15 cellular contexts compared by ENCODE assay signal in the genomic region with DNA sequence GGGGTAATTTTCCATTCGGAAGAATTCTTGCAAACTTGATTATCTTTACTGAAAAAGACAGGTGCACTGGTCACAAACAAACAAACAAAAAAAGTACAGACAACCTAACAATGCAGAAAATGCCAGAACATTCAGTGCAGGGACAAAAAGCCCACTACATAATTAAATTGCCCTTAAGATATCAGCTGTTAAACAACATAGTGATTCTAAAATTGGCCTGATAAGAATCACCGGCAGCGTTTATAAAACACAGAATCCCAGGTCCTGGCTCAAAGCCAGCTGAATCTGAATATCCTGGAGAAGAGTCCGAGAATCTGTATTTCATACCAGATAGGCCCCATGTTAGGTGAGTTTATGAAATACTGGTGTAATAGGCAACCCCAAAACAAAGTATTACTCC. TPM values are rescaled to one million over a fixed set of nuclear protein-coding genes. Genes with fewer than 3 reads are reported as not detected.
DNase-seq lines count a peak whose midpoint lies in the region; ATAC-seq and TF ChIP-seq lines count a peak whose summit lies in the region.
"Had no signal": no experiment of that assay in that cellular context is flagged by ENCODE, and none has a peak within 500 bp of the region (broad histone marks: within the 10 kb centered on the region; RNA-seq: fewer than 3 reads in every experiment).

No MANE protein-coding gene starts in this region.

- no peak for TF ChIP-seq POLR2A in body of pancreas (IDR thresholded peaks at IDR 0.05)

- peak overlapping the region in 3 of 4 donors; percentile 9 to 79 (median 36) for H3K27ac ChIP-seq in body of pancreas
- no peak overlapping the region for H3K27ac ChIP-seq in lower lobe of right lung
- H3K27ac ChIP-seq in thoracic aorta, result peak overlapping the region in 1 of 2 donors; percentile 7
- H3K27ac ChIP-seq: 22Rv1 had no signal

- H3K9me3 ChIP-seq in body of pancreas, result no peaks in the 10 kb centered on the region
- no peaks in the 10 kb centered on the region for H3K9me3 ChIP-seq in lower lobe of right lung
- no peaks in the 10 kb centered on the region for H3K9me3 ChIP-seq in thoracic aorta
- H3K9me3 ChIP-seq: spleen had no signal

- WGBS in body of pancreas, 2 donors, result 15 to 25% methylated on average over 4 of the region's 4 CpGs

- intact Hi-C loops in body of pancreas (cut with DNase I) (loop anchor here (10.0 kb wide), 2 partner anchors 49 to 169 kb away; no protein-coding TSS in a partner anchor), lower lobe of right lung (cut with DNase I) (loop anchor here (10.0 kb wide), 1 partner anchor 59 kb away; no protein-coding TSS in a partner anchor)

- DNase-seq in DMS 273 (lab: John Stamatoyannopoulos, UW; ENCODE audit: unreplicated experiment) (peak; percentile 46), DMS 273 treated with DMSO at 0.1 percent for 48 hours (lab: John Stamatoyannopoulos, UW) (no peak), body of pancreas (peak in 2 of 4 donors; percentile 30 to 40), lower lobe of right lung (no peak), thoracic aorta (ENCODE audit: low spot score) (no peak), KG1 (lab: John Stamatoyannopoulos, UW) (no peak)
- DNase-seq: activated naive CD8-positive, alpha-beta T cell treated with anti-CD3 and anti-CD28 coated beads for 36 hours; DND-41; effector CD4-positive, alpha-beta T cell; hippocampal formation; spleen; T-helper 17 cell had no signal

- TF ChIP-seq CTCF in body of pancreas (IDR thresholded peaks at IDR 0.05) (no peak), lower lobe of right lung (IDR thresholded peaks at IDR 0.05) (no peak), thoracic aorta (IDR thresholded peaks at IDR 0.05) (no peak)

- H3K4me1 ChIP-seq in body of pancreas, result peaks cover 86% of the 10 kb centered on the region
- H3K4me1 ChIP-seq in lower lobe of right lung, result peaks cover 64% of the 10 kb centered on the region
- peaks cover 20 to 56% of the 10 kb centered on the region in 2 donors for H3K4me1 ChIP-seq in thoracic aorta (ENCODE audit: control insufficient read depth in 1 of 2, low read depth in 2 of 2)

- H3K4me3 ChIP-seq in body of pancreas, result no peak overlapping the region
- peak overlapping the region; percentile 89 for H3K4me3 ChIP-seq in lower lobe of right lung
- H3K4me3 ChIP-seq in thoracic aorta, result peak overlapping the region; percentile 53

- ATAC-seq in body of pancreas (no peak), lower lobe of right lung (no peak), thoracic aorta (ENCODE audit: insufficient number of reproducible peaks, low FRiP score, low read depth) (no peak), GM21423 (IDR thresholded peaks at IDR 0.05; ENCODE audit: unreplicated experiment) (no peak), GM21360 (IDR thresholded peaks at IDR 0.05; ENCODE audit: unreplicated experiment) (no peak)
- ATAC-seq: T-helper 17 cell had no signal

- H3K36me3 ChIP-seq in body of pancreas (replicated peaks in 1 of 2; ENCODE audit: insufficient read depth in 1 of 2, low read depth in 2 of 2) (no peaks in the 10 kb centered on the region), lower lobe of right lung (no peaks in the 10 kb centered on the region), thoracic aorta (no peaks in the 10 kb centered on the region)
- H3K36me3 ChIP-seq: spleen had no signal

- H3K27me3 ChIP-seq in body of pancreas, result no peaks in the 10 kb centered on the region
- H3K27me3 ChIP-seq in lower lobe of right lung (ENCODE audit: low read depth), result no peaks in the 10 kb centered on the region
- no peaks in the 10 kb centered on the region for H3K27me3 ChIP-seq in thoracic aorta (replicated peaks; ENCODE audit: insufficient read depth)

RNA-seq across cellular contexts. Expression of a gene that starts 6.1 kb away (rescaled TPM):
- total RNA-seq in body of pancreas (10 to 100 TPM; 35.8 to 52.7 TPM), lower lobe of right lung (106 TPM), thoracic aorta (100 to 1,000 TPM; 164 to 271 TPM)
- total RNA-seq: activated naive CD8-positive, alpha-beta T cell treated with anti-CD3 and anti-CD28 coated beads for 36 hours had no signal

Comparison
In these comparisons a context has a peak if more than half of its experiments do, and no peak if none do; other contexts are left out.
1. H3K4me3 ChIP-seq: peak in lower lobe of right lung (single experiment) and thoracic aorta (single experiment); none in body of pancreas (0 of 2).